Comparison of ENCODE assay signal across 12 cellular contexts in the genomic region with DNA sequence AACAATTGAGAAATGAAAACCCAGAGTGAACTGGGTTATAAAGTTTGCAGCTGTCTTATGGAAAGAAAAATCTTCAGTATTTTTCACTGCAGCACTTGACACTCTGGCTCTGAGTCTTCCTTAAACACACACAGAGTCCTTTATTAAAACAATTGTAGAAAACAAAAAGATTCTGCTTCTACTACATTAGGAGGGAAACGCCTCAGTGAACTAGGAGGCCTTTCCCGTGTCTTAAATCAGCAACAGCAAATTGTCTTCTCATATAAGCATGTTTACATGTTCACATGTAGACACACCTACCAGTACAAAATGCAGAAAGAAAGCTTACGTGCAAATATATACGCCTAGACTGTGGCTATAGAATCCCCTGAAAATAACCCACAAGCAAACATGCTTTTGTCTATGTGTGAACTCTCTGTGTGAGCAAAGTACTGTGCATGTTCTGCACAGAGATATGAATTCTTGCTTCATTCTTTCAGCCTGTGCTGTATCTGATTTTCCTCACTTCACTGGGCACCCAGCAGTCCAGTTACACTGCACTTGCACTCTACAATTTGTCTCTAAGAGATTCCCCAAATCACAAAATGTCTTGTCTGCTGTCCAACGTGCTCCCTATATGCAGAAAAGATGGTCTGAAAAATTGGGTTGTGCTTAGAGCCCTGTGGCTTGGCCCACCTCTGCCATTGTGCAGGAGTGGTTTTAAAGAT. TPM values are rescaled to one million over a fixed set of nuclear protein-coding genes. Genes with fewer than 3 reads are reported as not detected.
A peak's percentile ranks its signal among the peaks of the same experiment; 100 is the strongest.
DNase-seq lines count a peak whose midpoint lies in the region; ATAC-seq and TF ChIP-seq lines count a peak whose summit lies in the region.
"Had no signal": no experiment of that assay in that cellular context is flagged by ENCODE, and none has a peak within 500 bp of the region (broad histone marks: within the 10 kb centered on the region; RNA-seq: fewer than 3 reads in every experiment).

No MANE protein-coding gene starts in this region.

- H3K4me1 Mint-ChIP-seq in activated B cell treated with CpG ODN at 0.5 μM for 24 hours (peaks cover 78% of the 10 kb centered on the region), neural progenitor cell (peaks cover 61% of the 10 kb centered on the region)

- H3K4me3 Mint-ChIP-seq in activated B cell treated with CpG ODN at 0.5 μM for 24 hours (no peak overlapping the region), neural progenitor cell (peak overlapping the region; percentile 1)

- CTCF ChIA-PET in activated B cell treated with CpG ODN at 0.5 μM for 24 hours (lab: Charles Lee), result no interaction called here

- no peak for TF ChIP-seq EP300 in transverse colon (IDR thresholded peaks at IDR 0.05; ENCODE audit: low read depth)

- H3K27ac Mint-ChIP-seq in activated B cell treated with CpG ODN at 0.5 μM for 24 hours (peak overlapping the region; percentile 54), neural progenitor cell (peak overlapping the region; percentile 57)

- no peaks in the 10 kb centered on the region for H3K36me3 ChIP-seq in cardiac muscle cell
- H3K36me3 ChIP-seq in neural progenitor cell, result peaks cover 3% of the 10 kb centered on the region
- H3K36me3 ChIP-seq in transverse colon, result no peaks in the 10 kb centered on the region

- H3K4me1 ChIP-seq in cardiac muscle cell (ENCODE audit: low read depth) (peaks cover 12% of the 10 kb centered on the region), neural progenitor cell (peaks cover 11% of the 10 kb centered on the region), transverse colon (peaks cover 0 to 24% (median 0%) of the 10 kb centered on the region in 4 donors)
- H3K4me1 ChIP-seq: body of pancreas, Caco-2 had no signal

- in situ Hi-C loops in transverse colon (cut with MboI; ENCODE audit: low pct_ligation_motif_present in 1 of 4, low pct_unique_long_range_greater_than_20kb in 1 of 4, low sequenced_read_pairs in 3 of 4), result no loop called here

- no peak overlapping the region for H2AFZ ChIP-seq in neural progenitor cell (replicated peaks)

- 52 to 59% methylated on average over 3 to 5 of the region's 5 CpGs for WGBS in transverse colon (ENCODE audit: low coverage in 1 of 2), 2 donors

- H3F3A ChIP-seq in neural progenitor cell (ENCODE audit: low read depth), result no peaks in the 10 kb centered on the region

- peaks cover 90% of the 10 kb centered on the region for H4K20me1 ChIP-seq in neural progenitor cell (ENCODE audit: low read depth)

- H3K9me3 ChIP-seq in cardiac muscle cell (ENCODE audit: low read depth) (no peaks in the 10 kb centered on the region), neural progenitor cell (ENCODE audit: low read depth) (no peaks in the 10 kb centered on the region), transverse colon (no peaks in the 10 kb centered on the region)
- H3K9me3 ChIP-seq: body of pancreas, Caco-2 had no signal

- peak overlapping the region; percentile 77 for H3K27ac ChIP-seq in cardiac muscle cell
- H3K27ac ChIP-seq in neural progenitor cell, result no peak overlapping the region
- peak overlapping the region; percentile 10 to 55 (median 48) for H3K27ac ChIP-seq in transverse colon
- H3K27ac ChIP-seq: body of pancreas, epithelial cell of prostate had no signal

- TF ChIP-seq CTCF in activated B cell treated with CpG ODN at 0.5 μM for 24 hours (IDR thresholded peaks at IDR 0.05) (no peak), cardiac muscle cell (IDR thresholded peaks at IDR 0.05; ENCODE audit: low read depth, low read length) (no peak), neural progenitor cell (IDR thresholded peaks at IDR 0.05) (no peak), transverse colon (IDR thresholded peaks at IDR 0.05) (no peak)

- H3K9me3 Mint-ChIP-seq in activated B cell treated with CpG ODN at 0.5 μM for 24 hours, result no peaks in the 10 kb centered on the region
- no peaks in the 10 kb centered on the region for H3K9me3 Mint-ChIP-seq in neural progenitor cell

- H3K4me3 ChIP-seq in cardiac muscle cell, result no peak overlapping the region
- no peak overlapping the region for H3K4me3 ChIP-seq in neural progenitor cell
- no peak overlapping the region for H3K4me3 ChIP-seq in transverse colon
- H3K4me3 ChIP-seq: body of pancreas had no signal

- H3K79me2 ChIP-seq in neural progenitor cell (ENCODE audit: low read depth), result peaks cover 96% of the 10 kb centered on the region

- H3K27me3 ChIP-seq in cardiac muscle cell, result no peaks in the 10 kb centered on the region
- H3K27me3 ChIP-seq in neural progenitor cell, result no peaks in the 10 kb centered on the region
- H3K27me3 ChIP-seq in transverse colon, result no peaks in the 10 kb centered on the region
- H3K27me3 ChIP-seq: body of pancreas had no signal

- no peak for TF ChIP-seq POLR2A in transverse colon (IDR thresholded peaks at IDR 0.05)

- POLR2A ChIA-PET in activated B cell treated with CpG ODN at 0.5 μM for 24 hours (lab: Charles Lee), result no interaction called here

- intact Hi-C loops in activated B cell treated with CpG ODN at 0.5 μM for 24 hours (cut with micrococcal nuclease), result no loop called here
- intact Hi-C loops in transverse colon (cut with DNase I; ENCODE audit: low total_unique reads), result no loop called here

- DNase-seq in activated B cell treated with CpG ODN at 0.5 μM for 24 hours, result no peak
- DNase-seq in cardiac muscle cell (ENCODE audit: low read depth in 1 of 2, low spot score in 1 of 2), result no peak
- no peak for DNase-seq in neural progenitor cell (ENCODE audit: low spot score)
- no peak for DNase-seq in transverse colon
- DNase-seq in kidney glomerular epithelial cell (lab: John Stamatoyannopoulos, UW), result no peak
- no peak for DNase-seq in putamen (ENCODE audit: low spot score)
- DNase-seq in effector CD8-positive, alpha-beta T cell (lab: John Stamatoyannopoulos, UW), result no peak
- DNase-seq: body of pancreas; Caco-2; NCI-H2029 treated with DMSO at 0.1 percent for 48 hours; NK-92 treated with Interleukin-12 subunit alpha and Interleukin-12 subunit beta, amount 100 ng/mL, for 24 hours had no signal

- H3K27me3 Mint-ChIP-seq in activated B cell treated with CpG ODN at 0.5 μM for 24 hours (no peaks in the 10 kb centered on the region), neural progenitor cell (ENCODE audit: insufficient read depth, low read depth) (peaks cover 2% of the 10 kb centered on the region)

- no peak for ATAC-seq in activated B cell treated with CpG ODN at 0.5 μM for 24 hours (ENCODE audit: low read depth)
- ATAC-seq: body of pancreas had no signal

- peaks cover 68% of the 10 kb centered on the region for H3K36me3 Mint-ChIP-seq in activated B cell treated with CpG ODN at 0.5 μM for 24 hours (ENCODE audit: low read depth)
- peaks cover 36% of the 10 kb centered on the region for H3K36me3 Mint-ChIP-seq in neural progenitor cell

- H3K9ac ChIP-seq in neural progenitor cell, result no peak overlapping the region

- no peak overlapping the region for H3K4me2 ChIP-seq in neural progenitor cell

RNA-seq across cellular contexts. Expression of gene ZEB2, which starts 24.5 kb away (rescaled TPM):
- total RNA-seq in activated B cell treated with CpG ODN at 0.5 μM for 24 hours, result 162 and 200 TPM in 2 replicates
- total RNA-seq in cardiac muscle cell, result 27.0 and 41.2 TPM in 2 replicates
- 16.8 and 17.9 TPM in 2 replicates for polyA plus RNA-seq in cardiac muscle cell
- 72.9 and 106 TPM in 2 replicates for total RNA-seq in neural progenitor cell (ENCODE audit: low replicate concordance)
- total RNA-seq in transverse colon, result 10 to 100 TPM; 19.8 to 69.6 (median 42.9) TPM
- total RNA-seq: Caco-2 had no signal
